8 cellular contexts compared by ENCODE assay signal in genomic region chrX:55342533-55343501, GRCh38.
DNase-seq lines count a peak whose midpoint lies in the region; ATAC-seq and TF ChIP-seq lines count a peak whose summit lies in the region.

No MANE protein-coding gene starts in this region.

- no peak overlapping the region for H3K27ac ChIP-seq in ascending aorta

- H3K9me3 ChIP-seq in ascending aorta: no peaks in the 10 kb centered on the region

- DNase-seq in Caki2 (ENCODE audit: low read depth): peak; percentile 4
- peak; percentile 48 for DNase-seq in RPMI8226
- DNase-seq in ascending aorta (ENCODE audit: low spot score in 2 of 2): no peak
- peak; percentile 44 for DNase-seq in left lobe of liver (ENCODE audit: low spot score)

- ATAC-seq in GM18861 (IDR thresholded peaks at IDR 0.05; ENCODE audit: unreplicated experiment) (peak; percentile 94), HG03139 (IDR thresholded peaks at IDR 0.05; ENCODE audit: unreplicated experiment) (peak; percentile 65), left lobe of liver (peak; percentile 88), GM21619 (IDR thresholded peaks at IDR 0.05; ENCODE audit: unreplicated experiment) (no peak), GM21515 (IDR thresholded peaks at IDR 0.05; ENCODE audit: unreplicated experiment) (no peak)

- TF ChIP-seq CTCF in ascending aorta (IDR thresholded peaks at IDR 0.05): peak in 2 of 3 experiments; percentile 25 to 33

- H3K4me3 ChIP-seq in ascending aorta: no peak overlapping the region

- H3K27me3 ChIP-seq in ascending aorta: no peaks in the 10 kb centered on the region

- in situ Hi-C loops in Caki2 (cut with HindIII; ENCODE audit: low pct_unique_long_range_greater_than_20kb, low sequenced_read_pairs): no loop called here

- no peaks in the 10 kb centered on the region for H3K36me3 ChIP-seq in ascending aorta

- no peaks in the 10 kb centered on the region for H3K4me1 ChIP-seq in ascending aorta

- intact Hi-C loops in ascending aorta (cut with DNase I): loop anchor here (10.0 kb wide), 1 partner anchor 208 kb away; no protein-coding TSS in a partner anchor

Comparison
In these comparisons a context has a peak if more than half of its experiments do, and no peak if none do; other contexts are left out.
1. DNase-seq: peak in Caki2 (single experiment), RPMI8226 (single experiment) and left lobe of liver (single experiment); none in ascending aorta (0 of 2).
2. ATAC-seq: peak in GM18861 (single experiment), HG03139 (single experiment) and left lobe of liver (single experiment); none in GM21619 (single experiment) and GM21515 (single experiment).